In the genomic region with DNA sequence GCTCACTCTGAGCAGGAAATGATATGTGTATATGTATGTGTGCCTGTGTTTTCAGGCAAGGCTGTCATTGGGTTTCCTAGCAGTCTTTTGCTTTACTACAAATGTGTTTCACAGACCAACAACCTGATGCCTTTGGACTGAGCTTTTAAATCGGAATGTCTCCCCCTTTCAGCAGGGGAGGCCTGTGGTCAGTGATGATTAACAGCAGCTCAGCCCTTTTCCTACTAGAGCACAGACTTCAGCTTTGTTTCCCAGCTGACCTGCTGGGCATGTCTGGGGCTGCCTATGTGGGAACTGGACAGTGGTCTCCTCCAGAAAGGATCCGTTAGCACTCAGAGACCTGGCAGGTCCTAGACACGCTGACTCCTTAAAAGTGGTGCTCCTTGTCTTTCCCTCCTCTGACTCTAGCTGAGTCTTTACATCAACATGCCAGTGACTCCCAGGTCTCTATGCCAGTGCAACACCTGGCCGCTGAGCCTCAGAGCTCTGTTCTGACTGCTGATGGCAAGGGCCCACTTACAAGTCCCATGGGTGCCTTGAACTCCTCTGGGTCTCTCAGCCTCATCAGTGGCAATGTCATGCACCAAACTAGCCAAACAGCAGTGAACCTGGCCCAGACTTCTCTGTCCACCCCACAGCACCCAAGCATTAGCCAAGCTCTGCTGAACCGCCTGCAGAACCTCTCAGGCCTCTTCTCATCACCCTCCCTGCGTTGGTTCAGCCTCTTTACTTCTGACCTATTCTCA, we compare ENCODE assay signal across 10 cellular contexts. TPM values are rescaled to one million over a fixed set of nuclear protein-coding genes. Genes with fewer than 3 reads are reported as not detected.
A peak's percentile ranks its signal among the peaks of the same experiment; 100 is the strongest.
DNase-seq lines count a peak whose midpoint lies in the region; ATAC-seq and TF ChIP-seq lines count a peak whose summit lies in the region.
"Had no signal": no experiment of that assay in that cellular context is flagged by ENCODE, and none has a peak within 500 bp of the region (broad histone marks: within the 10 kb centered on the region; RNA-seq: fewer than 3 reads in every experiment).

No MANE protein-coding gene starts in this region.

- TF ChIP-seq CTCF in heart left ventricle (IDR thresholded peaks at IDR 0.05) (no peak), brain microvascular endothelial cell (IDR thresholded peaks at IDR 0.05; ENCODE audit: low read depth, low read length, missing control alignments) (peak; percentile 9), lung (IDR thresholded peaks at IDR 0.05; ENCODE audit: control extremely low read depth, extremely low read depth) (no peak), upper lobe of right lung (IDR thresholded peaks at IDR 0.05) (no peak)

- in situ Hi-C loops in brain microvascular endothelial cell (cut with HindIII; ENCODE audit: low pct_ligation_motif_present, low sequenced_read_pairs), result no loop called here

- H3K36me3 ChIP-seq in heart left ventricle, result peaks cover 0 to 35% (median 25%) of the 10 kb centered on the region in 9 donors
- H3K36me3 ChIP-seq in brain microvascular endothelial cell (replicated peaks), result peaks cover 9% of the 10 kb centered on the region
- peaks cover 0 to 14% of the 10 kb centered on the region in 2 donors for H3K36me3 ChIP-seq in lung (ENCODE audit: control insufficient read depth in 2 of 2, insufficient read depth in 2 of 2, low read length in 2 of 2)
- peaks cover 23% of the 10 kb centered on the region for H3K36me3 ChIP-seq in upper lobe of right lung

- intact Hi-C loops in heart left ventricle (cut with DNase I), result loop anchor here in 2 of 10 donors (2.0 to 5.0 kb wide), 2 partner anchors 34 to 50 kb away; no protein-coding TSS in a partner anchor
- intact Hi-C loops in cardiac septum (cut with DNase I), result no loop called here
- intact Hi-C loops in upper lobe of right lung (cut with DNase I), result no loop called here

- peak overlapping the region in 10 of 12 donors; percentile 4 to 96 (median 30) for H3K27ac ChIP-seq in heart left ventricle
- H3K27ac ChIP-seq in brain microvascular endothelial cell, result peak overlapping the region; percentile 91
- H3K27ac ChIP-seq in lung (ENCODE audit: low read depth in 1 of 2, low read length in 1 of 2), result peak overlapping the region; percentile 22 to 85
- peak overlapping the region; percentile 47 for H3K27ac ChIP-seq in upper lobe of right lung

- TF ChIP-seq POLR2A in heart left ventricle (IDR thresholded peaks at IDR 0.05), result no peak

- H3K4me3 ChIP-seq in heart left ventricle (no peak overlapping the region), brain microvascular endothelial cell (ENCODE audit: low read depth, low read length) (no peak overlapping the region), lung (no peak overlapping the region), upper lobe of right lung (no peak overlapping the region)
- H3K4me3 ChIP-seq: thoracic aorta had no signal

- H3K4me1 ChIP-seq in heart left ventricle, result peaks cover 14 to 99% (median 88%) of the 10 kb centered on the region in 12 donors
- H3K4me1 ChIP-seq in lung (ENCODE audit: control insufficient read depth in 2 of 2, insufficient read depth in 2 of 2, low read length in 2 of 2), result peaks cover 42 to 56% of the 10 kb centered on the region in 2 donors
- H3K4me1 ChIP-seq in upper lobe of right lung, result peaks cover 75% of the 10 kb centered on the region

- no peaks in the 10 kb centered on the region for H3K9me3 ChIP-seq in heart left ventricle
- no peaks in the 10 kb centered on the region for H3K9me3 ChIP-seq in lung (ENCODE audit: control insufficient read depth in 2 of 2, insufficient read depth in 1 of 2, low read length in 1 of 2)
- H3K9me3 ChIP-seq in upper lobe of right lung, result no peaks in the 10 kb centered on the region
- H3K9me3 ChIP-seq: thoracic aorta had no signal

- 63 to 72% (median 65%) methylated on average over 6 of the region's 6 CpGs for WGBS in heart left ventricle, 4 donors
- 82 to 90% methylated on average over 6 of the region's 6 CpGs for WGBS in lung, 2 donors

- H3K27me3 ChIP-seq in heart left ventricle, result no peaks in the 10 kb centered on the region
- no peaks in the 10 kb centered on the region for H3K27me3 ChIP-seq in brain microvascular endothelial cell (replicated peaks)
- H3K27me3 ChIP-seq in lung (ENCODE audit: control insufficient read depth, insufficient read depth), result no peaks in the 10 kb centered on the region
- no peaks in the 10 kb centered on the region for H3K27me3 ChIP-seq in upper lobe of right lung

- no peak for DNase-seq in heart left ventricle
- DNase-seq in cardiac septum (ENCODE audit: low spot score), result no peak
- peak; percentile 93 for DNase-seq in brain microvascular endothelial cell
- no peak for DNase-seq in lung (ENCODE audit: low spot score)
- DNase-seq in upper lobe of right lung, result no peak
- no peak for DNase-seq in HPDE6-E6E7 (ENCODE audit: extremely low spot score)
- DNase-seq: DMS153 had no signal

- ATAC-seq in heart left ventricle (no peak), lung (ENCODE audit: insufficient read depth, low FRiP score) (no peak), upper lobe of right lung (no peak), GM21619 (IDR thresholded peaks at IDR 0.05; ENCODE audit: unreplicated experiment) (no peak), GM19328 (IDR thresholded peaks at IDR 0.05; ENCODE audit: unreplicated experiment) (no peak)

RNA-seq across cellular contexts. Expression of gene MACROH2A1, which starts 7.7 kb away (rescaled TPM):
- total RNA-seq in heart left ventricle, result 100 to 1,000 TPM in 5 of 9 donors, 10 to 100 TPM in 4; 86.5 to 170 (median 112) TPM
- polyA plus RNA-seq in heart left ventricle, result 100 to 1,000 TPM; 111 to 155 TPM
- total RNA-seq in cardiac septum, result 112 TPM
- total RNA-seq in lung, result 100 to 1,000 TPM; 210 to 286 TPM
- polyA plus RNA-seq in lung, result 100 to 1,000 TPM; 149 to 334 TPM
- 179 TPM for total RNA-seq in upper lobe of right lung

RNA-seq across cellular contexts. Expression of gene DCANP1, which starts 55.9 kb away (rescaled TPM):
- under 1 TPM in 1 of 9 donors, not detected in 8; 0.11 TPM for total RNA-seq in heart left ventricle
- polyA plus RNA-seq in heart left ventricle, result not detected
- total RNA-seq in cardiac septum, result not detected
- under 1 TPM; 0.09 to 0.43 TPM for total RNA-seq in lung
- under 1 TPM; 0.14 to 0.51 TPM for polyA plus RNA-seq in lung
- not detected for total RNA-seq in upper lobe of right lung
- total RNA-seq: thoracic aorta had no signal

Comparison
In these comparisons a context has a peak if more than half of its experiments do, and no peak if none do; other contexts are left out.
1. H3K27ac ChIP-seq: peak in every context shown above with its lines; median percentile 91 in brain microvascular endothelial cell; 54 in lung; 47 in upper lobe of right lung; 30 in heart left ventricle.